ENCODE assay signal across 28 cellular contexts in the genomic region with DNA sequence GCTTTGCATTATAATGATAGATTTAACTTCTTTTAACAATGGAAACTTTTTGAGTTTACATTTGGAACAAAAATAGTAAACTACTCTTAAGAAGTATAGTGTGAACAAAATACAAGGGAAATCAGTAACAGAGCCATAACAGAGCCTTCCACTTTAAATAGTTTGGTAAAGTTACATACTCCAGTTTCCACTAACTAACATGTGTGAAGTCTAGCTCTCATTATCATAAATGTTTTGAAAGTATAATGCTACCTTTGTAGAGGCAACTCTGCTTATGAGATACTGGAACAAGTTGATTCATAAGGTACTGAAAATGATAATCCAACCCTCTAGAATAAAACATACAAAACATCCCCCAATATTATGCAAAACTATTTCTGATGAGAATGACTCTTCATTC.
"Had no signal": no experiment of that assay in that cellular context is flagged by ENCODE, and none has a peak within 500 bp of the region (broad histone marks: within the 10 kb centered on the region; RNA-seq: fewer than 3 reads in every experiment).

No MANE protein-coding gene starts in this region.

- H3K27ac Mint-ChIP-seq: activated CD4-positive, alpha-beta T cell treated with anti-CD3 and anti-CD28 coated beads, Interleukin-2, amount 10 ng/mL, durations not matched to agents 24 days and 14 days; activated CD8-positive, alpha-beta memory T cell treated with anti-CD3 and anti-CD28 coated beads, Interleukin-2, amount 10 ng/mL, durations not matched to agents 7 days and 5 days; activated naive CD4-positive, alpha-beta T cell treated with anti-CD3 and anti-CD28 coated beads, Interleukin-2, amount 50 U/mL, for 24 hours; activated T-cell treated with anti-CD3 and anti-CD28 coated beads, Interleukin-2, amount 50 U/mL, for 24 hours; activated T-helper 1 cell treated with anti-CD3 and anti-CD28 coated beads, Interleukin-12 subunit alpha, Interleukin-12 subunit beta, Interleukin-2, Interleukin-4 antibody, amounts not matched to agents 30 ng/mL and 10 ng/mL and 1 ng/mL, durations not matched to agents 14 hours and 24 hours and 36 hours; T-helper 1 cell treated with Interleukin-12 subunit alpha and Interleukin-12 subunit beta and Interleukin-4 antibody, amounts not matched to agents 30 μg/mL and 1 μg/mL, for 36 hours; WTC11 had no signal

- H3K9me3 Mint-ChIP-seq: activated CD4-positive, alpha-beta T cell treated with anti-CD3 and anti-CD28 coated beads, Interleukin-2, amount 10 ng/mL, durations not matched to agents 24 days and 14 days; activated naive CD4-positive, alpha-beta T cell treated with anti-CD3 and anti-CD28 coated beads, Interleukin-2, amount 50 U/mL, for 24 hours; T-helper 1 cell treated with Interleukin-12 subunit alpha and Interleukin-12 subunit beta and Interleukin-4 antibody, amounts not matched to agents 30 μg/mL and 1 μg/mL, for 36 hours; WTC11 had no signal

- H3K4me1 Mint-ChIP-seq: activated CD4-positive, alpha-beta T cell treated with anti-CD3 and anti-CD28 coated beads, Interleukin-2, amount 10 ng/mL, durations not matched to agents 24 days and 14 days; activated CD8-positive, alpha-beta memory T cell treated with anti-CD3 and anti-CD28 coated beads, Interleukin-2, amount 10 ng/mL, durations not matched to agents 7 days and 5 days; activated naive CD4-positive, alpha-beta T cell treated with anti-CD3 and anti-CD28 coated beads, Interleukin-2, amount 50 U/mL, for 24 hours had no signal

- H3K27me3 Mint-ChIP-seq: activated CD4-positive, alpha-beta T cell treated with anti-CD3 and anti-CD28 coated beads, Interleukin-2, amount 10 ng/mL, durations not matched to agents 24 days and 14 days; activated CD8-positive, alpha-beta memory T cell treated with anti-CD3 and anti-CD28 coated beads, Interleukin-2, amount 10 ng/mL, durations not matched to agents 7 days and 5 days; activated naive CD4-positive, alpha-beta T cell treated with anti-CD3 and anti-CD28 coated beads, Interleukin-2, amount 50 U/mL, for 24 hours; activated T-cell treated with anti-CD3 and anti-CD28 coated beads, Interleukin-2, amount 50 U/mL, for 24 hours had no signal

- H3K9me3 ChIP-seq: breast epithelium, SJSA1 had no signal

- H3K4me1 ChIP-seq: breast epithelium, SJSA1 had no signal

- H3K4me3 Mint-ChIP-seq: activated CD4-positive, alpha-beta T cell treated with anti-CD3 and anti-CD28 coated beads, Interleukin-2, amount 10 ng/mL, durations not matched to agents 24 days and 14 days; activated CD8-positive, alpha-beta memory T cell treated with anti-CD3 and anti-CD28 coated beads, Interleukin-2, amount 10 ng/mL, durations not matched to agents 7 days and 5 days; activated naive CD4-positive, alpha-beta T cell treated with anti-CD3 and anti-CD28 coated beads, Interleukin-2, amount 50 U/mL, for 24 hours; activated T-cell treated with anti-CD3 and anti-CD28 coated beads, Interleukin-2, amount 50 U/mL, for 24 hours; activated T-helper 1 cell treated with anti-CD3 and anti-CD28 coated beads, Interleukin-12 subunit alpha, Interleukin-12 subunit beta, Interleukin-2, Interleukin-4 antibody, amounts not matched to agents 30 ng/mL and 10 ng/mL and 1 ng/mL, durations not matched to agents 14 hours and 24 hours and 36 hours; T-helper 1 cell treated with Interleukin-12 subunit alpha and Interleukin-12 subunit beta and Interleukin-4 antibody, amounts not matched to agents 30 μg/mL and 1 μg/mL, for 36 hours; WTC11 had no signal

- H3K4me3 ChIP-seq: breast epithelium, SJSA1 had no signal

- H3K36me3 ChIP-seq: breast epithelium, SJSA1 had no signal

- ATAC-seq: activated CD8-positive, alpha-beta memory T cell treated with anti-CD3 and anti-CD28 coated beads, Interleukin-2, amount 10 ng/mL, durations not matched to agents 7 days and 5 days; Panc1; SK-N-SH treated with all-trans-retinoic acid at 6 μM for 48 hours; WTC11 had no signal

- H3K27ac ChIP-seq: breast epithelium, RWPE1, SJSA1 had no signal

- DNase-seq: activated CD4-positive, alpha-beta T cell treated with anti-CD3 and anti-CD28 coated beads for 1 hour; activated CD4-positive, alpha-beta T cell treated with anti-CD3 and anti-CD28 coated beads, Interleukin-2, amount 10 ng/mL, durations not matched to agents 24 days and 14 days; activated CD4-positive, alpha-beta T cell treated with anti-CD3 and anti-CD28 coated beads, Interleukin-2, amount 50 U/mL, for 48 hours; activated CD8-positive, alpha-beta memory T cell treated with anti-CD3 and anti-CD28 coated beads, Interleukin-2, amount 10 ng/mL, durations not matched to agents 7 days and 5 days; activated effector memory CD4-positive, alpha-beta T cell treated with Interleukin-2 at 50 U/mL for 16 hours; activated naive CD4-positive, alpha-beta T cell; activated T-cell treated with anti-CD3 and anti-CD28 coated beads, Interleukin-2, amount 50 U/mL, for 24 hours; aorta; caudate nucleus; NCI-H1092; NCI-H1417; NCI-H1930; NCI-H2107; NCI-H2171 treated with DMSO at 0.1 percent for 48 hours; NCI-H226; NCI-H69; NK-92 treated with Interleukin-12 subunit alpha and Interleukin-12 subunit beta, amount 100 ng/mL, for 24 hours; OCI-M1; Right ventricle myocardium superior had no signal

- H3K27me3 ChIP-seq: breast epithelium, SJSA1 had no signal
